Comparison of ENCODE assay signal across 9 cellular contexts in genomic region chr10:50937230-50937907, GRCh38. TPM values are rescaled to one million over a fixed set of nuclear protein-coding genes. Genes with fewer than 3 reads are reported as not detected.
DNase-seq lines count a peak whose midpoint lies in the region; ATAC-seq and TF ChIP-seq lines count a peak whose summit lies in the region.
"Had no signal": no experiment of that assay in that cellular context is flagged by ENCODE, and none has a peak within 500 bp of the region (broad histone marks: within the 10 kb centered on the region; RNA-seq: fewer than 3 reads in every experiment).

No MANE protein-coding gene starts in this region.

- no peak overlapping the region for H3K27ac Mint-ChIP-seq in MCF 10A (ENCODE audit: low read depth, unreplicated experiment)

- no peak overlapping the region for H3K27ac ChIP-seq in breast epithelium
- no peak overlapping the region for H3K27ac ChIP-seq in SU-DHL-6 (ENCODE audit: low read depth, low read length)
- no peak overlapping the region for H3K27ac ChIP-seq in heart right ventricle
- no peak overlapping the region for H3K27ac ChIP-seq in upper lobe of left lung
- H3K27ac ChIP-seq in ovary = no peak overlapping the region

- H3F3A ChIP-seq in SU-DHL-6 (ENCODE audit: insufficient read depth) = no peaks in the 10 kb centered on the region

- peak in 3 of 8 donors; percentile 39 to 52 (median 44) for ATAC-seq in heart right ventricle
- ATAC-seq in upper lobe of left lung (ENCODE audit: low FRiP score in 2 of 2) = no peak
- no peak for ATAC-seq in GM18868 (IDR thresholded peaks at IDR 0.05; ENCODE audit: unreplicated experiment)

- 26 to 33% methylated on average over 4 of the region's 4 CpGs for WGBS in heart right ventricle, 2 donors
- 26 to 38% methylated on average over 4 of the region's 4 CpGs for WGBS in upper lobe of left lung, 2 donors
- WGBS in ovary, 3 donors = 6 to 16% (median 7%) methylated on average over 4 of the region's 4 CpGs

- H3K4me1 ChIP-seq in breast epithelium (no peaks in the 10 kb centered on the region), heart right ventricle (peaks cover 0 to 13% (median 0%) of the 10 kb centered on the region in 9 donors), upper lobe of left lung (no peaks in the 10 kb centered on the region), ovary (ENCODE audit: insufficient read depth) (no peaks in the 10 kb centered on the region)

- CTCF ChIA-PET in MCF 10A (lab: Yijun Ruan, JAX) = interaction anchor here (0.7 to 1.6 kb wide), 5 partner anchors 10 to 849 kb away, joined by 3 to 5 read pairs (median 3); no protein-coding TSS in a partner anchor

- no peaks in the 10 kb centered on the region for H4K20me1 ChIP-seq in SU-DHL-6 (ENCODE audit: low read depth, low read length)

- H3K9ac ChIP-seq in SU-DHL-6 (ENCODE audit: low read length) = no peak overlapping the region

- TF ChIP-seq POLR2A in breast epithelium (IDR thresholded peaks at IDR 0.05) (no peak), upper lobe of left lung (IDR thresholded peaks at IDR 0.05) (no peak), ovary (IDR thresholded peaks at IDR 0.05) (no peak)

- peak; percentile 29 for TF ChIP-seq CTCF in MCF 10A (IDR thresholded peaks at IDR 0.05; ENCODE audit: unreplicated experiment)
- no peak for TF ChIP-seq CTCF in breast epithelium (IDR thresholded peaks at IDR 0.05)
- peak; percentile 25 for TF ChIP-seq CTCF in SU-DHL-6 (IDR thresholded peaks at IDR 0.05; ENCODE audit: insufficient read depth, low read length, poor library complexity, severe bottlenecking)
- TF ChIP-seq CTCF in heart right ventricle (IDR thresholded peaks at IDR 0.05) = peak in 8 of 9 donors; percentile 29 to 69 (median 54)
- TF ChIP-seq CTCF in upper lobe of left lung (IDR thresholded peaks at IDR 0.05) = peak in 4 of 6 experiments; percentile 8 to 38 (median 16)
- no peak for TF ChIP-seq CTCF in ovary (IDR thresholded peaks at IDR 0.05)

- H3K36me3 Mint-ChIP-seq in MCF 10A (ENCODE audit: insufficient read depth, unreplicated experiment) = peaks cover 4% of the 10 kb centered on the region

- no peak overlapping the region for H2AFZ ChIP-seq in SU-DHL-6 (ENCODE audit: low read depth, low read length, severe bottlenecking)

- no peak overlapping the region for H3K4me2 ChIP-seq in SU-DHL-6 (ENCODE audit: low read depth, low read length, poor library complexity, severe bottlenecking)

- no peaks in the 10 kb centered on the region for H3K9me3 Mint-ChIP-seq in MCF 10A (ENCODE audit: unreplicated experiment)

- TF ChIP-seq EP300 in upper lobe of left lung (IDR thresholded peaks at IDR 0.05) (no peak), ovary (IDR thresholded peaks at IDR 0.05) (no peak)

- no peaks in the 10 kb centered on the region for H3K9me3 ChIP-seq in breast epithelium
- no peaks in the 10 kb centered on the region for H3K9me3 ChIP-seq in SU-DHL-6 (ENCODE audit: insufficient read depth, low read length)
- H3K9me3 ChIP-seq in heart right ventricle = no peaks in the 10 kb centered on the region
- H3K9me3 ChIP-seq in upper lobe of left lung = no peaks in the 10 kb centered on the region
- no peaks in the 10 kb centered on the region for H3K9me3 ChIP-seq in ovary

- POLR2A ChIA-PET in MCF 10A (lab: Yijun Ruan, JAX) = no interaction called here

- H3K4me3 ChIP-seq in breast epithelium (no peak overlapping the region), SU-DHL-6 (ENCODE audit: insufficient read depth, low read length, poor library complexity, severe bottlenecking) (no peak overlapping the region), heart right ventricle (no peak overlapping the region), upper lobe of left lung (no peak overlapping the region), ovary (no peak overlapping the region)

- intact Hi-C loops in MCF 10A (cut with micrococcal nuclease) = no loop called here
- intact Hi-C loops in breast epithelium (cut with DNase I; ENCODE audit: low total_unique reads) = no loop called here
- intact Hi-C loops in heart right ventricle (cut with DNase I) = no loop called here
- intact Hi-C loops in ovary (cut with DNase I) = no loop called here

- no TSS peak for BruUV-seq in MCF 10A (replicated peaks; lab: Mats Ljungman, UMichigan)

- no peaks in the 10 kb centered on the region for H3K4me1 Mint-ChIP-seq in MCF 10A (ENCODE audit: insufficient read depth, unreplicated experiment)

- H3K79me2 ChIP-seq in SU-DHL-6 (ENCODE audit: insufficient read depth, low read length) = no peaks in the 10 kb centered on the region

- H3K9me2 ChIP-seq in SU-DHL-6 (replicated peaks; ENCODE audit: insufficient read depth, low read length) = no peaks in the 10 kb centered on the region

- H3K36me3 ChIP-seq in breast epithelium = no peaks in the 10 kb centered on the region
- no peaks in the 10 kb centered on the region for H3K36me3 ChIP-seq in SU-DHL-6 (ENCODE audit: low read length)
- no peaks in the 10 kb centered on the region for H3K36me3 ChIP-seq in heart right ventricle
- no peaks in the 10 kb centered on the region for H3K36me3 ChIP-seq in upper lobe of left lung
- H3K36me3 ChIP-seq in ovary = no peaks in the 10 kb centered on the region

- peaks cover 79% of the 10 kb centered on the region for H3K27me3 Mint-ChIP-seq in MCF 10A (ENCODE audit: insufficient read depth, unreplicated experiment)

- H3K27me3 ChIP-seq in breast epithelium (no peaks in the 10 kb centered on the region), SU-DHL-6 (ENCODE audit: low read length) (no peaks in the 10 kb centered on the region), heart right ventricle (no peaks in the 10 kb centered on the region), upper lobe of left lung (no peaks in the 10 kb centered on the region), ovary (no peaks in the 10 kb centered on the region)

- peak; percentile 45 for DNase-seq in MCF 10A (ENCODE audit: unreplicated experiment)
- DNase-seq in breast epithelium (ENCODE audit: low spot score in 2 of 2) = no peak
- DNase-seq in heart right ventricle = no peak
- no peak for DNase-seq in upper lobe of left lung
- no peak for DNase-seq in NCI-H1105 (lab: John Stamatoyannopoulos, UW)
- DNase-seq in ovary = no peak
- DNase-seq: GF-D8 had no signal

- no peak overlapping the region for H3K4me3 Mint-ChIP-seq in MCF 10A (ENCODE audit: unreplicated experiment)

RNA-seq across cellular contexts. Expression of gene A1CF, which starts 51.9 kb away (rescaled TPM):
- total RNA-seq in MCF 10A (2022) = not detected in 2 replicates
- under 1 TPM in 1 of 3 donors, not detected in 2; under 0.01 TPM for total RNA-seq in breast epithelium
- total RNA-seq in heart right ventricle = not detected
- polyA plus RNA-seq in heart right ventricle = not detected
- total RNA-seq in upper lobe of left lung = under 1 TPM in 2 of 6 donors, not detected in 4; 0.17 to 0.40 TPM
- under 1 TPM in 2 of 7 donors, not detected in 5; 0.12 to 0.15 TPM for total RNA-seq in ovary
- polyA plus RNA-seq in ovary = not detected

Comparison
In these comparisons a context has a peak if more than half of its experiments do, and no peak if none do; other contexts are left out.
1. CTCF ChIP-seq: peak in MCF 10A (single experiment), SU-DHL-6 (single experiment), heart right ventricle (8 of 9) and upper lobe of left lung (4 of 6); none in breast epithelium (0 of 3) and ovary (0 of 3).